9 cellular contexts compared by ENCODE assay signal in the genomic region with DNA sequence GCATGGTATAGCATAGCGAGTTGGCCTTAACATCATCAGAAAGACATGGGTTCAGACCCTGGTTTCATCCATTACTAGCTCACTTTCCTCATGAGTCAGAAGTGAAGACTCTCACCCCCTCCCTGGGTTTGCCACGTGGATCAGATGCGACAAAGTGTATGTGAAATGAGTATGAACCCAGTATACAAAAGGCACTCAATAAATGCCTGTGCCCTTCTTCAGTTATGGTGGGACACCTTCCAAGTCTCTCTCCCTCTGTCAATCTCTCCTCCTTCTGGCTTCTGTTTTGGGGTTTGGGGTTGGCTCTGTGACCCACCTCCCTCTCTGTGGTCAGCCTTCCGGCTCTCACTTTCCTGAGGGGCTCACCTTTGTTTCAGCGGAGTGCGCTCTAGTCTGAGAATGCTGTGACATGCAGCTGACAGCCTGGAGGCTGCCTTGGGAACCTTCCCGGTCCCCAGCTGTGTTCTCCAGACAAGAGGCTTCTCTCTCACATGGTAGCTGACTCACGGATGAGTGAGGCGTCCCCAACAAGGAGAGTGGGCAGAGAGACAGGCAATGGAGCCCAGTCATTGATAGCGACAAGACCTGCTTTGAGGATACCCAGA.
DNase-seq lines count a peak whose midpoint lies in the region; ATAC-seq and TF ChIP-seq lines count a peak whose summit lies in the region.
"Had no signal": no experiment of that assay in that cellular context is flagged by ENCODE, and none has a peak within 500 bp of the region (broad histone marks: within the 10 kb centered on the region; RNA-seq: fewer than 3 reads in every experiment).

No MANE protein-coding gene starts in this region.

- no peaks in the 10 kb centered on the region for H3K27me3 ChIP-seq in AG04450 (ENCODE audit: control insufficient read depth, insufficient read depth, low read length)

- DNase-seq in AG04450 (ENCODE audit: low read depth, low spot score) (no peak), midbrain (lab: John Stamatoyannopoulos, UW) (peak; percentile 22), RPMI8226 (no peak), HT-29 (ENCODE audit: low spot score) (no peak), NCI-H2196 treated with DMSO at 0.1 percent for 48 hours (lab: John Stamatoyannopoulos, UW; ENCODE audit: unreplicated experiment) (no peak), NCI-H2107 (lab: John Stamatoyannopoulos, UW) (no peak)
- DNase-seq: kidney had no signal

- H3K4me3 ChIP-seq in AG04450 (ENCODE audit: low read depth, low read length): no peak overlapping the region

- no peaks in the 10 kb centered on the region for H3K27me3 Mint-ChIP-seq in activated naive CD8-positive, alpha-beta T cell

- CTCF ChIA-PET in AG04450 (lab: Charles Lee): interaction anchor here (0.6 kb wide), 1 partner anchor 13 kb away, joined by 3 read pairs; no protein-coding TSS in a partner anchor

- H3K9me3 ChIP-seq in AG04450 (ENCODE audit: control insufficient read depth, insufficient read depth, low read length): no peaks in the 10 kb centered on the region

- H3K4me3 Mint-ChIP-seq in activated naive CD8-positive, alpha-beta T cell: peak overlapping the region; percentile 81

- POLR2A ChIA-PET in AG04450 (lab: Yijun Ruan, JAX): interaction anchor here (1.0 kb wide), 1 partner anchor 23 kb away, joined by 4 read pairs; no protein-coding TSS in a partner anchor

- peaks cover 7% of the 10 kb centered on the region for H3K36me3 Mint-ChIP-seq in activated naive CD8-positive, alpha-beta T cell

- H3K27ac Mint-ChIP-seq in activated naive CD8-positive, alpha-beta T cell: peak overlapping the region; percentile 95

- H3K4me1 Mint-ChIP-seq in activated naive CD8-positive, alpha-beta T cell (ENCODE audit: low read depth): peaks cover 43% of the 10 kb centered on the region

- H3K27ac ChIP-seq in AG04450 (ENCODE audit: low read depth, low read length): peak overlapping the region; percentile 75

- no peak; the same call in 1 of the 2 replicates for TF ChIP-seq CTCF in AG04450 (IDR thresholded peaks at IDR 0.05; ENCODE audit: low read depth, low read length)

- peak; percentile 54 for ATAC-seq in HG02759 (IDR thresholded peaks at IDR 0.05; ENCODE audit: unreplicated experiment)

- H3K9me3 Mint-ChIP-seq in activated naive CD8-positive, alpha-beta T cell (ENCODE audit: low read depth): no peaks in the 10 kb centered on the region
